In genomic region chrX:49184294-49185061, GRCh38 we compare ENCODE assay signal across 8 cellular contexts. TPM values are rescaled to one million over a fixed set of nuclear protein-coding genes. Genes with fewer than 3 reads are reported as not detected.
DNase-seq lines count a peak whose midpoint lies in the region; ATAC-seq and TF ChIP-seq lines count a peak whose summit lies in the region.

No MANE protein-coding gene starts in this region.

- intact Hi-C loops in MCF 10A (cut with micrococcal nuclease), result loop anchor here (1.0 kb wide), 1 partner anchor 18 kb away; no protein-coding TSS in a partner anchor

- H3K9me3 Mint-ChIP-seq in MCF 10A (ENCODE audit: unreplicated experiment), result peaks cover 15% of the 10 kb centered on the region

- CTCF ChIA-PET in MCF 10A (lab: Yijun Ruan, JAX), result interaction anchor here (0.6 to 0.9 kb wide), 3 partner anchors 9 to 1820 kb away, joined by 3 to 4 read pairs (median 4); partner anchors contain the start of gene PLP2

- peak; percentile 39 for ATAC-seq in HG03139 (IDR thresholded peaks at IDR 0.05; ENCODE audit: unreplicated experiment)

- BruUV-seq in MCF 10A (replicated peaks; lab: Mats Ljungman, UMichigan), result no TSS peak

- no peaks in the 10 kb centered on the region for H4K20me1 ChIP-seq in OCI-LY3 (ENCODE audit: insufficient read depth, low read length)

- peaks cover 9% of the 10 kb centered on the region for H3K79me2 ChIP-seq in OCI-LY3 (ENCODE audit: low read length)

- no peak for TF ChIP-seq CTCF in OCI-LY3 (IDR thresholded peaks at IDR 0.05; ENCODE audit: low read depth, low read length)
- TF ChIP-seq CTCF in MCF 10A (IDR thresholded peaks at IDR 0.05; ENCODE audit: unreplicated experiment), result no peak

- H3K9me3 ChIP-seq in OCI-LY3 (ENCODE audit: insufficient read depth, low read length) (no peaks in the 10 kb centered on the region), iPS-18c (ENCODE audit: control insufficient read depth, insufficient read depth, low read length) (peaks cover 17% of the 10 kb centered on the region)

- peak overlapping the region; percentile 100 for H3K4me3 ChIP-seq in OCI-LY3 (ENCODE audit: low read length)
- peak overlapping the region; percentile 47 for H3K4me3 ChIP-seq in iPS-18c (ENCODE audit: insufficient read depth, low read depth, low read length)
- H3K4me3 ChIP-seq in skin epidermis, result peak overlapping the region; percentile 36 to 59 (median 47)

- no peaks in the 10 kb centered on the region for H3K27me3 Mint-ChIP-seq in MCF 10A (ENCODE audit: insufficient read depth, unreplicated experiment)

- H3K9ac ChIP-seq in OCI-LY3 (ENCODE audit: low read length), result peak overlapping the region; percentile 92

- H3K4me1 Mint-ChIP-seq in MCF 10A (ENCODE audit: insufficient read depth, unreplicated experiment), result peaks cover 11% of the 10 kb centered on the region

- peak overlapping the region; percentile 99 for H3K4me2 ChIP-seq in OCI-LY3 (ENCODE audit: low read length)

- POLR2A ChIA-PET in MCF 10A (lab: Yijun Ruan, JAX), result interaction anchor here (0.6 to 2.2 kb wide), 8 partner anchors 12 to 814 kb away, joined by 3 to 34 read pairs (median 4); partner anchors contain the start of genes GRIPAP1, OTUD5 and PLP2

- peak overlapping the region; percentile 42 for H3K27ac ChIP-seq in OCI-LY3 (ENCODE audit: low read length)
- peak overlapping the region in 20 of 21 experiments; percentile 22 to 87 (median 76) for H3K27ac ChIP-seq in skin epidermis

- H3K4me1 ChIP-seq in OCI-LY3 (ENCODE audit: low read length), result peaks cover 7% of the 10 kb centered on the region; the same call in 1 of the 2 replicates

- peaks cover 11% of the 10 kb centered on the region for H3K36me3 ChIP-seq in OCI-LY3 (replicated peaks; ENCODE audit: low read depth, low read length)

- H3K27ac Mint-ChIP-seq in MCF 10A (ENCODE audit: low read depth, unreplicated experiment), result no peak overlapping the region

- no peak overlapping the region for H2AFZ ChIP-seq in OCI-LY3 (ENCODE audit: low read depth, low read length)

- H3K27me3 ChIP-seq in OCI-LY3 (ENCODE audit: low read depth, low read length), result no peaks in the 10 kb centered on the region

- DNase-seq in NOMO-1 treated with dmso at 0.1 percent for 144 hours (lab: John Stamatoyannopoulos, UW; ENCODE audit: unreplicated experiment) (peak; percentile 14), NOMO-1 treated with DMSO at 0.1 percent for 48 hours (lab: John Stamatoyannopoulos, UW; ENCODE audit: unreplicated experiment) (no peak), MCF 10A (ENCODE audit: unreplicated experiment) (peak; percentile 94), NCI-H1694 (lab: John Stamatoyannopoulos, UW) (no peak)

- peak overlapping the region; percentile 75 for H3K4me3 Mint-ChIP-seq in MCF 10A (ENCODE audit: unreplicated experiment)

- H3K36me3 Mint-ChIP-seq in MCF 10A (ENCODE audit: insufficient read depth, unreplicated experiment), result peaks cover 23% of the 10 kb centered on the region

RNA-seq across cellular contexts. Expression of gene PRICKLE3, which starts 1.7 kb away (rescaled TPM):
- total RNA-seq in MCF 10A (2022), result 14.5 and 15.7 TPM in 2 replicates

RNA-seq across cellular contexts. Expression of gene PLP2, which starts 12.8 kb away (rescaled TPM):
- 292 and 308 TPM in 2 replicates for total RNA-seq in MCF 10A (2022)

RNA-seq across cellular contexts. Expression of gene SYP, which starts 15.5 kb away (rescaled TPM):
- 0.75 and 0.79 TPM in 2 replicates for total RNA-seq in MCF 10A (2022)

RNA-seq across cellular contexts. Expression of gene MAGIX, which starts 21.9 kb away (rescaled TPM):
- total RNA-seq in MCF 10A (2022), result 0.52 and 0.84 TPM in 2 replicates

RNA-seq across cellular contexts. Expression of gene CACNA1F, which starts 48.7 kb away (rescaled TPM):
- total RNA-seq in MCF 10A (2022), result not detected in 2 replicates

Comparison
In these comparisons a context has a peak if more than half of its experiments do, and no peak if none do; other contexts are left out.
1. DNase-seq: peak in NOMO-1 treated with dmso at 0.1 percent for 144 hours (single experiment) and MCF 10A (single experiment); none in NOMO-1 treated with DMSO at 0.1 percent for 48 hours (single experiment) and NCI-H1694 (single experiment).
2. H3K4me3 ChIP-seq: peak in every context shown above with its lines; median percentile 100 in OCI-LY3; 47 in iPS-18c; 47 in skin epidermis.